ENCODE assay signal across 21 cellular contexts in the genomic region with DNA sequence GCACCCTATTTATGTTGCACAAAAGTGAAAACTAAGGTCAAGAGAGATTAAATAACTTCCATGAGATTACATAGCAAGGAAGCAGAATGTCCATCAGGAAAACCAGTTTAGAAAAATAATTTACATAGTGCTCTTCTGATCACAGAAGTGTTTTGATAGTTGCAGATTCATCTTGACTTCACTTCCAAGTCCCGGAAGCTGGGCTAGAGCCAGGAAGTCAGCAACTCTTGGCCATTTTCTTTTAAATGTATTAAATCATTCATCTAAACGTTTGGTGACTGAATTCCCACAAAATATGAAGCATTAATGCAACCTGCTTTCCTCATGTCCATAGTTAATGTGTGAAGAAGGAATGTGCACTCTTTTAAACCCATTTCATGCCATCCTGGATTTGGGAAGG.
"Had no signal": no experiment of that assay in that cellular context is flagged by ENCODE, and none has a peak within 500 bp of the region (broad histone marks: within the 10 kb centered on the region; RNA-seq: fewer than 3 reads in every experiment).

No MANE protein-coding gene starts in this region.

- H3K9me3 Mint-ChIP-seq: activated CD4-positive, alpha-beta memory T cell treated with anti-CD3 and anti-CD28 coated beads for 36 hours; activated naive CD4-positive, alpha-beta T cell treated with anti-CD3 and anti-CD28 coated beads, Interleukin-2, amount 10 ng/mL, durations not matched to agents 7 days and 5 days; stimulated activated effector memory CD8-positive, alpha-beta T cell treated with anti-CD3 and anti-CD28 coated beads, Interleukin-12 subunit alpha, Interleukin-12 subunit beta, amount 100 ng/mL, for 72 hours had no signal

- H3K27me3 ChIP-seq: body of pancreas, esophagus squamous epithelium, gastroesophageal sphincter, heart left ventricle, right lobe of liver, stomach, upper lobe of left lung had no signal

- H2AFZ ChIP-seq: parathyroid adenoma had no signal

- H3K36me3 ChIP-seq: esophagus squamous epithelium, gastroesophageal sphincter, heart left ventricle, right lobe of liver, stomach, upper lobe of left lung had no signal

- H3K36me3 Mint-ChIP-seq: activated CD4-positive, alpha-beta memory T cell treated with anti-CD3 and anti-CD28 coated beads for 36 hours; activated naive CD4-positive, alpha-beta T cell treated with anti-CD3 and anti-CD28 coated beads, Interleukin-2, amount 10 ng/mL, durations not matched to agents 7 days and 5 days; stimulated activated effector memory CD8-positive, alpha-beta T cell treated with anti-CD3 and anti-CD28 coated beads, Interleukin-12 subunit alpha, Interleukin-12 subunit beta, amount 100 ng/mL, for 72 hours had no signal

- DNase-seq: activated CD4-positive, alpha-beta memory T cell treated with anti-CD3 and anti-CD28 coated beads for 36 hours; activated CD4-positive, alpha-beta T cell treated with anti-CD3 and anti-CD28 coated beads for 36 hours; activated naive CD4-positive, alpha-beta T cell treated with anti-CD3 and anti-CD28 coated beads, Interleukin-2, amount 10 ng/mL, durations not matched to agents 7 days and 5 days; activated T-cell treated with anti-CD3 and anti-CD28 coated beads, Interleukin-2, amount 50 U/mL, for 48 hours; amygdala; body of pancreas; caudate nucleus; esophagus squamous epithelium; heart left ventricle; left ventricle myocardium superior; nephron progenitor cell; nucleus accumbens; right lobe of liver; stimulated activated CD4-positive, alpha-beta T cell treated with anti-CD3 and anti-CD28 coated beads, Interleukin-1b, Interleukin-23, amount 100 ng/mL, for 48 hours; stomach; T-helper 9 cell; upper lobe of left lung had no signal

- H3K4me3 ChIP-seq: body of pancreas, esophagus squamous epithelium, gastroesophageal sphincter, heart left ventricle, right lobe of liver, skin epidermis, stomach, upper lobe of left lung had no signal

- H3K4me3 Mint-ChIP-seq: activated CD4-positive, alpha-beta memory T cell treated with anti-CD3 and anti-CD28 coated beads for 36 hours; activated CD4-positive, alpha-beta T cell treated with anti-CD3 and anti-CD28 coated beads for 36 hours; activated naive CD4-positive, alpha-beta T cell treated with anti-CD3 and anti-CD28 coated beads, Interleukin-2, amount 10 ng/mL, durations not matched to agents 7 days and 5 days; nephron progenitor cell; stimulated activated effector memory CD8-positive, alpha-beta T cell treated with anti-CD3 and anti-CD28 coated beads, Interleukin-12 subunit alpha, Interleukin-12 subunit beta, amount 100 ng/mL, for 72 hours had no signal

- H3K27ac Mint-ChIP-seq: activated CD4-positive, alpha-beta memory T cell treated with anti-CD3 and anti-CD28 coated beads for 36 hours; activated CD4-positive, alpha-beta T cell treated with anti-CD3 and anti-CD28 coated beads for 36 hours; activated naive CD4-positive, alpha-beta T cell treated with anti-CD3 and anti-CD28 coated beads, Interleukin-2, amount 10 ng/mL, durations not matched to agents 7 days and 5 days; stimulated activated effector memory CD8-positive, alpha-beta T cell treated with anti-CD3 and anti-CD28 coated beads, Interleukin-12 subunit alpha, Interleukin-12 subunit beta, amount 100 ng/mL, for 72 hours had no signal

- H3K4me1 Mint-ChIP-seq: activated naive CD4-positive, alpha-beta T cell treated with anti-CD3 and anti-CD28 coated beads, Interleukin-2, amount 10 ng/mL, durations not matched to agents 7 days and 5 days had no signal

- H3K9me3 ChIP-seq: body of pancreas, esophagus squamous epithelium, gastroesophageal sphincter, heart left ventricle, right lobe of liver, stomach, upper lobe of left lung had no signal

- ATAC-seq: activated CD4-positive, alpha-beta T cell treated with anti-CD3 and anti-CD28 coated beads for 36 hours; body of pancreas; gastroesophageal sphincter; heart left ventricle; left ventricle myocardium superior; right lobe of liver; stimulated activated effector memory CD8-positive, alpha-beta T cell treated with anti-CD3 and anti-CD28 coated beads, Interleukin-12 subunit alpha, Interleukin-12 subunit beta, amount 100 ng/mL, for 72 hours had no signal

- H3K27ac ChIP-seq: esophagus squamous epithelium, gastroesophageal sphincter, parathyroid adenoma, right lobe of liver, skin epidermis, stomach had no signal

- H3K27me3 Mint-ChIP-seq: activated CD4-positive, alpha-beta memory T cell treated with anti-CD3 and anti-CD28 coated beads for 36 hours; activated CD4-positive, alpha-beta T cell treated with anti-CD3 and anti-CD28 coated beads for 36 hours had no signal

- H3K9ac ChIP-seq: parathyroid adenoma had no signal
